ENCODE assay signal across 10 cellular contexts in the genomic region with DNA sequence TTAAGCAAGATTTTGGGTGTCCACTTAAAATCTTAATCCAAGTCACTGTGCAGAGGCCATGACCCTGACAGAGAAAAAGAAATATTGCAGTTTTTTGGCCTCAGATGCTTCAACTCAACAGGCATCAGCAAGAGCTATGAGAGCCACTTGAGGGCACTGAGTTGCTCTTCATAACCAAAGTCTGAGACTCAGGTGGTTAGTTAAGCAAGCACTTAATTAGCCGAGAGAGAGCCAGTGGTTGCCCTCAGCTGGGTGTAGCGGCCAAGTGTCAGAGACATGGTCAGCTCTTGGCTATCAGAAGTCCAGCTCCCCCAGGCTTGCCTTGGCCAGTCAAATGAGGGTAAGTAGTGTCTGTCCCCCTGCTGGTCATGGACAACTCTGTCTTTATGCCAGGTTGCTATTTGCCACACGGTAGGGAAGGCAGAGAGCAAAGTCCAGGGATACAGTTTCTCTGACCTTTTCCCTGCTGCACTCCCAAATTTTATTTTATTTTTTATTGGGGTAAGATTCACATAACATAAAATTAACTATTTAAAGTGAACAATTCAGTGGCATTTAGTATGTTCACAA. TPM values are rescaled to one million over a fixed set of nuclear protein-coding genes. Genes with fewer than 3 reads are reported as not detected.
DNase-seq lines count a peak whose midpoint lies in the region; ATAC-seq and TF ChIP-seq lines count a peak whose summit lies in the region.
"Had no signal": no experiment of that assay in that cellular context is flagged by ENCODE, and none has a peak within 500 bp of the region (broad histone marks: within the 10 kb centered on the region; RNA-seq: fewer than 3 reads in every experiment).

No MANE protein-coding gene starts in this region.

- in situ Hi-C loops in G401 (cut with HindIII; ENCODE audit: low sequenced_read_pairs) = no loop called here

- H3K9me3 Mint-ChIP-seq in chondrocyte (ENCODE audit: low read depth) = no peaks in the 10 kb centered on the region
- H3K9me3 Mint-ChIP-seq in mesothelial cell of epicardium = no peaks in the 10 kb centered on the region
- H3K9me3 Mint-ChIP-seq: activated naive CD8-positive, alpha-beta T cell treated with anti-CD3 and anti-CD28 coated beads for 36 hours had no signal

- H3K4me3 Mint-ChIP-seq in chondrocyte (ENCODE audit: unreplicated experiment) (no peak overlapping the region), mesothelial cell of epicardium (no peak overlapping the region)
- H3K4me3 Mint-ChIP-seq: activated naive CD8-positive, alpha-beta T cell treated with anti-CD3 and anti-CD28 coated beads for 36 hours had no signal

- no peak overlapping the region for H3K4me3 ChIP-seq in MG63

- H3K36me3 ChIP-seq in MG63 = no peaks in the 10 kb centered on the region

- H3K4me1 Mint-ChIP-seq in chondrocyte (ENCODE audit: low read depth) (no peaks in the 10 kb centered on the region), mesothelial cell of epicardium (no peaks in the 10 kb centered on the region)
- H3K4me1 Mint-ChIP-seq: activated naive CD8-positive, alpha-beta T cell treated with anti-CD3 and anti-CD28 coated beads for 36 hours had no signal

- no peaks in the 10 kb centered on the region for H3K9me3 ChIP-seq in MG63

- no peak for ATAC-seq in GM18867 (IDR thresholded peaks at IDR 0.05; ENCODE audit: unreplicated experiment)

- DNase-seq in DMS79 treated with DMSO at 0.1 percent for 48 hours (lab: John Stamatoyannopoulos, UW) (peak; percentile 37), LHCN-M2 (ENCODE audit: low read depth) (peak; percentile 4), chondrocyte (ENCODE audit: low spot score) (no peak), mesothelial cell of epicardium (ENCODE audit: low spot score in 2 of 2, unreplicated experiment in 2 of 2) (no peak), G401 (ENCODE audit: low spot score) (no peak), UCSD-AML1 (lab: John Stamatoyannopoulos, UW; ENCODE audit: unreplicated experiment) (no peak), MG63 (no peak)
- DNase-seq: activated naive CD8-positive, alpha-beta T cell treated with anti-CD3 and anti-CD28 coated beads for 36 hours had no signal

- TF ChIP-seq CTCF in chondrocyte (IDR thresholded peaks at IDR 0.05) = peak; percentile 55
- TF ChIP-seq CTCF in mesothelial cell of epicardium (IDR thresholded peaks at IDR 0.05; ENCODE audit: unreplicated experiment) = peak; percentile 20

- no peaks in the 10 kb centered on the region; the same call in 1 of the 2 replicates for H3K27me3 ChIP-seq in MG63

- H3K27ac Mint-ChIP-seq in chondrocyte (ENCODE audit: unreplicated experiment) = no peak overlapping the region
- no peak overlapping the region for H3K27ac Mint-ChIP-seq in mesothelial cell of epicardium
- H3K27ac Mint-ChIP-seq: activated naive CD8-positive, alpha-beta T cell treated with anti-CD3 and anti-CD28 coated beads for 36 hours had no signal

- H3K36me3 Mint-ChIP-seq in chondrocyte (ENCODE audit: low read depth) (peaks cover 2% of the 10 kb centered on the region), mesothelial cell of epicardium (no peaks in the 10 kb centered on the region)
- H3K36me3 Mint-ChIP-seq: activated naive CD8-positive, alpha-beta T cell treated with anti-CD3 and anti-CD28 coated beads for 36 hours had no signal

- H3K27me3 Mint-ChIP-seq in chondrocyte (ENCODE audit: low read depth) (peaks cover 80% of the 10 kb centered on the region), mesothelial cell of epicardium (ENCODE audit: low read depth) (peaks cover 80% of the 10 kb centered on the region)

RNA-seq across cellular contexts. Expression of gene KRT71, which starts 9.0 kb away (rescaled TPM):
- not detected in 2 replicates for total RNA-seq in LHCN-M2 (2014; rRNA removed)
- not detected for polyA plus RNA-seq in LHCN-M2 (2012)
- total RNA-seq in chondrocyte = not detected in 3 replicates
- not detected in 3 replicates for total RNA-seq in mesothelial cell of epicardium
- not detected in 2 replicates for total RNA-seq in G401 (2014; rRNA removed; shearing (Covaris generic))
- not detected in 2 replicates for total RNA-seq in MG63 (2014; rRNA removed; shearing (Covaris generic); ENCODE audit: low replicate concordance)
- total RNA-seq: activated naive CD8-positive, alpha-beta T cell treated with anti-CD3 and anti-CD28 coated beads for 36 hours; lung microvascular endothelial cell had no signal

RNA-seq across cellular contexts. Expression of gene KRT74, which starts 11.7 kb away (rescaled TPM):
- total RNA-seq in LHCN-M2 (2014; rRNA removed) = not detected in 2 replicates
- polyA plus RNA-seq in LHCN-M2 (2012) = not detected
- total RNA-seq in chondrocyte = not detected in 3 replicates
- not detected in 3 replicates for total RNA-seq in mesothelial cell of epicardium
- not detected in 2 replicates for total RNA-seq in G401 (2014; rRNA removed; shearing (Covaris generic))
- total RNA-seq in MG63 (2014; rRNA removed; shearing (Covaris generic); ENCODE audit: low replicate concordance) = not detected in 2 replicates
- total RNA-seq: activated naive CD8-positive, alpha-beta T cell treated with anti-CD3 and anti-CD28 coated beads for 36 hours; lung microvascular endothelial cell had no signal

RNA-seq across cellular contexts. Expression of gene KRT72, which starts 39.3 kb away (rescaled TPM):
- total RNA-seq in LHCN-M2 (2014; rRNA removed) (not detected in 2 replicates), chondrocyte (not detected in 3 replicates), mesothelial cell of epicardium (not detected in 3 replicates)
- polyA plus RNA-seq in LHCN-M2 (2012) = not detected
- not detected in 2 replicates for total RNA-seq in G401 (2014; rRNA removed; shearing (Covaris generic))
- total RNA-seq in MG63 (2014; rRNA removed; shearing (Covaris generic); ENCODE audit: low replicate concordance) = not detected in 2 replicates
- total RNA-seq: lung microvascular endothelial cell had no signal

RNA-seq across cellular contexts. Expression of gene KRT5, which starts 41.8 kb away (rescaled TPM):
- total RNA-seq in LHCN-M2 (2014; rRNA removed) (not detected in 2 replicates), chondrocyte (not detected in 3 replicates), mesothelial cell of epicardium (0.51 to 1.4 TPM (median 0.72 TPM) in 3 replicates)
- polyA plus RNA-seq in LHCN-M2 (2012) = 0.10 TPM
- total RNA-seq in G401 (2014; rRNA removed; shearing (Covaris generic)) = not detected in 2 replicates
- total RNA-seq in MG63 (2014; rRNA removed; shearing (Covaris generic); ENCODE audit: low replicate concordance) = 0.23 TPM in 1 of 2 replicates, not detected in the other
- total RNA-seq: activated naive CD8-positive, alpha-beta T cell treated with anti-CD3 and anti-CD28 coated beads for 36 hours; lung microvascular endothelial cell had no signal

RNA-seq across cellular contexts. Expression of gene KRT73, which starts 56.4 kb away (rescaled TPM):
- total RNA-seq in LHCN-M2 (2014; rRNA removed) (not detected in 2 replicates), chondrocyte (not detected in 3 replicates), mesothelial cell of epicardium (not detected in 3 replicates)
- polyA plus RNA-seq in LHCN-M2 (2012) = not detected
- not detected in 2 replicates for total RNA-seq in G401 (2014; rRNA removed; shearing (Covaris generic))
- not detected in 2 replicates for total RNA-seq in MG63 (2014; rRNA removed; shearing (Covaris generic); ENCODE audit: low replicate concordance)
- total RNA-seq: lung microvascular endothelial cell had no signal

Comparison
In these comparisons a context has a peak if more than half of its experiments do, and no peak if none do; other contexts are left out.
1. DNase-seq: peak in DMS79 treated with DMSO at 0.1 percent for 48 hours (single experiment) and LHCN-M2 (single experiment); none in chondrocyte (single experiment), mesothelial cell of epicardium (0 of 2), G401 (single experiment), UCSD-AML1 (single experiment) and MG63 (single experiment).